In the genomic region with DNA sequence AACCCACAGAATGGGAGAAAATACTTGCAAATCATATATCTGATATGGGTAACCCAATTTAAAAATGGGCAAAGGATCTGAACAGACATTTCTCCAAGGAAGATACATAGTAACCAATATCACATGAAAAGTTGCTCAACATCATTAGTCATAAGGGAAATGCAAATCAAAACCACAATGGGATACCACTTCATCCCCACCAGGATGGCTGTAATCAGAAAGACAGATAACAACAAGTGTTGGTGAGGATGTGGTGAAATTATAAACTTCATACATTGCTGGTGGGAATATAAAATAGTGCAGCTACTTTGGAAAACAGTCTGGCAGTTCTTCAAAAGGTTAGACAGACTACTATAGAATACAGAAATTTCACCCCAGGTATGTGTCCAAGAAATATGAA, we compare ENCODE assay signal across 26 cellular contexts. TPM values are rescaled to one million over a fixed set of nuclear protein-coding genes. Genes with fewer than 3 reads are reported as not detected.
DNase-seq lines count a peak whose midpoint lies in the region; ATAC-seq and TF ChIP-seq lines count a peak whose summit lies in the region.
"Had no signal": no experiment of that assay in that cellular context is flagged by ENCODE, and none has a peak within 500 bp of the region (broad histone marks: within the 10 kb centered on the region; RNA-seq: fewer than 3 reads in every experiment).

No MANE protein-coding gene starts in this region.

- H3K4me3 Mint-ChIP-seq in activated CD4-positive, alpha-beta T cell treated with anti-CD3 and anti-CD28 coated beads, Interleukin-2, amount 10 ng/mL, durations not matched to agents 24 days and 14 days = no peak overlapping the region
- H3K4me3 Mint-ChIP-seq in activated CD4-positive, alpha-beta T cell treated with anti-CD3 and anti-CD28 coated beads for 36 hours = no peak overlapping the region
- H3K4me3 Mint-ChIP-seq: CD14-positive monocyte had no signal

- no peak overlapping the region for H3K27ac ChIP-seq in uterus
- H3K27ac ChIP-seq: HL-60, PC-9 had no signal

- H3K4me1 Mint-ChIP-seq in activated CD4-positive, alpha-beta T cell treated with anti-CD3 and anti-CD28 coated beads, Interleukin-2, amount 10 ng/mL, durations not matched to agents 24 days and 14 days = no peaks in the 10 kb centered on the region
- H3K4me1 Mint-ChIP-seq in activated CD4-positive, alpha-beta T cell treated with anti-CD3 and anti-CD28 coated beads for 36 hours = peaks cover 7% of the 10 kb centered on the region

- POLR2A ChIA-PET in activated CD4-positive, alpha-beta T cell treated with anti-CD3 and anti-CD28 coated beads for 36 hours (lab: Charles Lee) = interaction anchor here (0.7 kb wide), 1 partner anchor 29 kb away, joined by 3 read pairs; no protein-coding TSS in a partner anchor

- H3K36me3 Mint-ChIP-seq in activated CD4-positive, alpha-beta T cell treated with anti-CD3 and anti-CD28 coated beads, Interleukin-2, amount 10 ng/mL, durations not matched to agents 24 days and 14 days (ENCODE audit: low read depth) = no peaks in the 10 kb centered on the region
- no peaks in the 10 kb centered on the region for H3K36me3 Mint-ChIP-seq in activated CD4-positive, alpha-beta T cell treated with anti-CD3 and anti-CD28 coated beads for 36 hours (ENCODE audit: low read depth)
- H3K36me3 Mint-ChIP-seq: CD14-positive monocyte had no signal

- H3K9me3 Mint-ChIP-seq in activated CD4-positive, alpha-beta T cell treated with anti-CD3 and anti-CD28 coated beads, Interleukin-2, amount 10 ng/mL, durations not matched to agents 24 days and 14 days = peaks cover 4% of the 10 kb centered on the region
- H3K9me3 Mint-ChIP-seq in activated CD4-positive, alpha-beta T cell treated with anti-CD3 and anti-CD28 coated beads for 36 hours (ENCODE audit: low read depth) = no peaks in the 10 kb centered on the region

- H3K27ac Mint-ChIP-seq in activated CD4-positive, alpha-beta T cell treated with anti-CD3 and anti-CD28 coated beads, Interleukin-2, amount 10 ng/mL, durations not matched to agents 24 days and 14 days = no peak overlapping the region
- H3K27ac Mint-ChIP-seq in activated CD4-positive, alpha-beta T cell treated with anti-CD3 and anti-CD28 coated beads for 36 hours = no peak overlapping the region
- H3K27ac Mint-ChIP-seq: CD14-positive monocyte had no signal

- no peak overlapping the region for H3K4me3 ChIP-seq in fibroblast of mammary gland (ENCODE audit: control insufficient read depth, low read depth, low read length)
- no peak overlapping the region for H3K4me3 ChIP-seq in uterus
- H3K4me3 ChIP-seq: PC-9 had no signal

- TF ChIP-seq CTCF in fibroblast of mammary gland (conservative IDR thresholded peaks at IDR 0.05; ENCODE audit: control insufficient read depth, insufficient read depth, low read depth, low read length) = no peak
- TF ChIP-seq CTCF in uterus (IDR thresholded peaks at IDR 0.05) = no peak

- no peaks in the 10 kb centered on the region for H3K36me3 ChIP-seq in uterus
- H3K36me3 ChIP-seq: BE2C had no signal

- CTCF ChIA-PET in activated CD4-positive, alpha-beta T cell treated with anti-CD3 and anti-CD28 coated beads for 36 hours (lab: Charles Lee) = no interaction called here

- no peaks in the 10 kb centered on the region for H3K4me1 ChIP-seq in uterus
- H3K4me1 ChIP-seq: BE2C had no signal

- no peak for ATAC-seq in activated CD4-positive, alpha-beta T cell treated with anti-CD3 and anti-CD28 coated beads for 36 hours
- ATAC-seq: HCT116 had no signal

- DNase-seq in activated CD4-positive, alpha-beta T cell treated with anti-CD3 and anti-CD28 coated beads, Interleukin-2, amount 10 ng/mL, durations not matched to agents 24 days and 14 days = peak; percentile 9
- no peak for DNase-seq in activated CD4-positive, alpha-beta T cell treated with anti-CD3 and anti-CD28 coated beads for 36 hours
- DNase-seq in OCI-M1 (lab: John Stamatoyannopoulos, UW) = peak; percentile 5
- peak; percentile 54 for DNase-seq in fibroblast of mammary gland (ENCODE audit: low read depth)
- DNase-seq in NCI-H526 treated with DMSO at 0.1 percent for 48 hours (lab: John Stamatoyannopoulos, UW) = no peak
- no peak for DNase-seq in stimulated activated CD8-positive, alpha-beta memory T cell treated with anti-CD3 and anti-CD28 coated beads, Interleukin-4, amount 100 ng/mL, for 48 hours
- DNase-seq in uterus = no peak
- DNase-seq: 8988T; ACHN; BE2C; Calu3; DND-41; Kasumi-1; NCI-H1105; NCI-H1436 treated with DMSO at 0.1 percent for 48 hours; NCI-H187 treated with DMSO at 0.1 percent for 48 hours; NCI-H2171 treated with DMSO at 0.1 percent for 48 hours; NCI-H524; NCI-H82; NK-92 treated with Interleukin-12 subunit alpha and Interleukin-12 subunit beta, amount 100 ng/mL, for 24 hours; PC-9; RPMI8226; SHP77 had no signal

- intact Hi-C loops in activated CD4-positive, alpha-beta T cell treated with anti-CD3 and anti-CD28 coated beads, Interleukin-2, amount 10 ng/mL, durations not matched to agents 24 days and 14 days (cut with micrococcal nuclease) = no loop called here
- intact Hi-C loops in activated CD4-positive, alpha-beta T cell treated with anti-CD3 and anti-CD28 coated beads for 36 hours (cut with DNase I, micrococcal nuclease) = no loop called here
- intact Hi-C loops in uterus (cut with DNase I; ENCODE audit: low total_unique reads) = no loop called here

- no peaks in the 10 kb centered on the region for H3K27me3 ChIP-seq in uterus
- H3K27me3 ChIP-seq: BE2C had no signal

- no peak for TF ChIP-seq POLR2A in uterus (IDR thresholded peaks at IDR 0.05)

- peaks cover 33% of the 10 kb centered on the region for H3K27me3 Mint-ChIP-seq in activated CD4-positive, alpha-beta T cell treated with anti-CD3 and anti-CD28 coated beads, Interleukin-2, amount 10 ng/mL, durations not matched to agents 24 days and 14 days
- peaks cover 20% of the 10 kb centered on the region for H3K27me3 Mint-ChIP-seq in activated CD4-positive, alpha-beta T cell treated with anti-CD3 and anti-CD28 coated beads for 36 hours

- no peaks in the 10 kb centered on the region for H3K9me3 ChIP-seq in uterus
- H3K9me3 ChIP-seq: BE2C had no signal

RNA-seq across cellular contexts. Expression of gene AOC1, which starts 19.3 kb away (rescaled TPM):
- not detected in 2 replicates for total RNA-seq in activated CD4-positive, alpha-beta T cell treated with anti-CD3 and anti-CD28 coated beads, Interleukin-2, amount 10 ng/mL, durations not matched to agents 24 days and 14 days
- not detected for total RNA-seq in activated CD4-positive, alpha-beta T cell treated with anti-CD3 and anti-CD28 coated beads for 36 hours
- under 1 TPM in 3 of 4 donors, not detected in 1; 0.26 to 0.55 (median 0.29) TPM for total RNA-seq in uterus

Comparison
In these comparisons a context has a peak if more than half of its experiments do, and no peak if none do; other contexts are left out.
1. DNase-seq: peak in activated CD4-positive, alpha-beta T cell treated with anti-CD3 and anti-CD28 coated beads, Interleukin-2, amount 10 ng/mL, durations not matched to agents 24 days and 14 days (single experiment), OCI-M1 (single experiment) and fibroblast of mammary gland (single experiment); none in activated CD4-positive, alpha-beta T cell treated with anti-CD3 and anti-CD28 coated beads for 36 hours (single experiment), NCI-H526 treated with DMSO at 0.1 percent for 48 hours (single experiment), stimulated activated CD8-positive, alpha-beta memory T cell treated with anti-CD3 and anti-CD28 coated beads, Interleukin-4, amount 100 ng/mL, for 48 hours (single experiment) and uterus (0 of 2).